4 cellular contexts compared by ENCODE assay signal in genomic region chr9:136199391-136200288, GRCh38.
TF ChIP-seq lines count a peak whose summit lies in the region.

No MANE protein-coding gene starts in this region.

TF ChIP-seq in SK-N-SH, 30 proteins besides CTCF, POLR2A, EP300 and RAD21 (continued from another document):
- no peak for TF ChIP-seq USF2 (IDR thresholded peaks at IDR 0.05; ENCODE audit: borderline replicate concordance, low read depth, low read length)

TF ChIP-seq in SK-N-SH treated with all-trans-retinoic acid at 6 μM for 48 hours, 23 proteins besides CTCF, POLR2A, EP300 and RAD21 (continues in another document):
- TF ChIP-seq TSHZ2 (CRISPR knock-in tag; IDR thresholded peaks at IDR 0.05) (no peak), PATZ1 (CRISPR knock-in tag; IDR thresholded peaks at IDR 0.05; ENCODE audit: borderline replicate concordance) (no peak), ESRRG (CRISPR knock-in tag; IDR thresholded peaks at IDR 0.05) (no peak), TCF4 (CRISPR knock-in tag; IDR thresholded peaks at IDR 0.05; ENCODE audit: borderline replicate concordance) (no peak), PPARA (CRISPR knock-in tag; IDR thresholded peaks at IDR 0.05; ENCODE audit: borderline replicate concordance) (no peak), CSRNP3 (CRISPR knock-in tag; IDR thresholded peaks at IDR 0.05) (no peak), TOX (CRISPR knock-in tag; IDR thresholded peaks at IDR 0.05; ENCODE audit: borderline replicate concordance) (no peak), ARNTL (CRISPR knock-in tag; IDR thresholded peaks at IDR 0.05; ENCODE audit: borderline replicate concordance, low read depth) (no peak)

TF ChIP-seq in WTC11, 78 proteins besides CTCF, POLR2A, EP300 and RAD21:
- no peak for TF ChIP-seq ZNF425 (CRISPR knock-in tag; conservative IDR thresholded peaks at IDR 0.05)
- 0 out of 2 replicates have a peak, but pooled peaks have one; percentile 22 for TF ChIP-seq MYBL2 (CRISPR knock-in tag; IDR thresholded peaks at IDR 0.05)
- TF ChIP-seq FOXP1 (CRISPR knock-in tag; IDR thresholded peaks at IDR 0.05; ENCODE audit: borderline replicate concordance), result peak; percentile 64; the same call in 1 of the 2 replicates
- no peak for TF ChIP-seq ZBTB43 (CRISPR knock-in tag; IDR thresholded peaks at IDR 0.05)
- no peak for TF ChIP-seq SMAD3 (CRISPR knock-in tag; IDR thresholded peaks at IDR 0.05; ENCODE audit: borderline replicate concordance)

TF ChIP-seq in neural cell, 6 proteins besides CTCF, POLR2A, EP300 and RAD21 (continued from another document):
- no peak for TF ChIP-seq REST (IDR thresholded peaks at IDR 0.05; ENCODE audit: borderline replicate concordance)
